ENCODE assay signal across 13 cellular contexts in genomic region chr5:154228696-154229095, GRCh38. TPM values are rescaled to one million over a fixed set of nuclear protein-coding genes. Genes with fewer than 3 reads are reported as not detected.
DNase-seq lines count a peak whose midpoint lies in the region; ATAC-seq, FAIRE-seq and TF ChIP-seq lines count a peak whose summit lies in the region.
"Had no signal": no experiment of that assay in that cellular context is flagged by ENCODE, and none has a peak within 500 bp of the region (broad histone marks: within the 10 kb centered on the region; RNA-seq: fewer than 3 reads in every experiment).

No MANE protein-coding gene starts in this region.

- H3F3A ChIP-seq in PC-9 (ENCODE audit: insufficient read depth, low read depth), result no peaks in the 10 kb centered on the region

- H3K27me3 ChIP-seq in small intestine (ENCODE audit: control insufficient read depth in 2 of 2, insufficient read depth in 2 of 2, low read length in 2 of 2) (no peaks in the 10 kb centered on the region), PC-9 (ENCODE audit: insufficient read depth, low read depth) (no peaks in the 10 kb centered on the region)
- H3K27me3 ChIP-seq: BLaER1 had no signal

- H3K4me1 Mint-ChIP-seq in CD14-positive monocyte, result peaks cover 19% of the 10 kb centered on the region

- CTCF ChIA-PET in PC-9 (lab: Charles Lee), result no interaction called here

- H3K4me3 ChIP-seq in small intestine (ENCODE audit: low read depth in 1 of 2, low read length in 2 of 2), result no peak overlapping the region
- H3K4me3 ChIP-seq in PC-9, result no peak overlapping the region
- H3K4me3 ChIP-seq: BLaER1 had no signal

- no peak overlapping the region for H3K4me2 ChIP-seq in PC-9
- H3K4me2 ChIP-seq: BLaER1 had no signal

- no TSS peak for BruUV-seq in PC-9 (replicated peaks; lab: Mats Ljungman, UMichigan)

- H3K9me3 ChIP-seq in small intestine (ENCODE audit: control insufficient read depth, low read depth) (no peaks in the 10 kb centered on the region), PC-9 (ENCODE audit: insufficient read depth, low read depth) (peaks cover 17% of the 10 kb centered on the region; the same call in 1 of the 2 replicates)

- H3K36me3 Mint-ChIP-seq in CD14-positive monocyte, result peaks cover 17 to 23% of the 10 kb centered on the region in 2 donors

- H3K9me3 Mint-ChIP-seq in CD14-positive monocyte, result peaks cover 11 to 26% (median 17%) of the 10 kb centered on the region in 7 donors

- H3K9me2 ChIP-seq in PC-9 (ENCODE audit: insufficient read depth), result no peaks in the 10 kb centered on the region

- no peaks in the 10 kb centered on the region for H4K20me1 ChIP-seq in PC-9 (ENCODE audit: insufficient read depth)
- H4K20me1 ChIP-seq: BLaER1 had no signal

- H3K79me2 ChIP-seq in PC-9 (ENCODE audit: low read depth), result peaks cover 33% of the 10 kb centered on the region

- H3K27ac Mint-ChIP-seq in CD14-positive monocyte, result peak overlapping the region in 5 of 7 donors; percentile 7 to 75 (median 50)

- no peaks in the 10 kb centered on the region for H3K27me3 Mint-ChIP-seq in CD14-positive monocyte (ENCODE audit: low read depth in 3 of 3)

- peak overlapping the region; percentile 63 to 82 for H3K4me3 Mint-ChIP-seq in CD14-positive monocyte

- intact Hi-C loops in CD14-positive monocyte (cut with micrococcal nuclease), result no loop called here
- intact Hi-C loops in PC-9 (cut with micrococcal nuclease; ENCODE audit: unreplicated experiment), result no loop called here

- H2AFZ ChIP-seq in PC-9, result no peak overlapping the region

- WGBS in small intestine, 3 donors, result 71 to 85% (median 78%) methylated on average over 4 of the region's 4 CpGs

- H3K4me1 ChIP-seq in small intestine (ENCODE audit: control insufficient read depth in 2 of 2, insufficient read depth in 1 of 2, low read depth in 1 of 2, low read length in 1 of 2) (no peaks in the 10 kb centered on the region), PC-9 (replicated peaks; ENCODE audit: insufficient read depth) (no peaks in the 10 kb centered on the region)
- H3K4me1 ChIP-seq: BLaER1 had no signal

- no peak for FAIRE-seq in small intestine (lab: Jason Lieb, UNC)

- no peaks in the 10 kb centered on the region for H3K36me3 ChIP-seq in small intestine (ENCODE audit: control insufficient read depth in 2 of 2, insufficient read depth in 2 of 2, low read length in 2 of 2)
- H3K36me3 ChIP-seq in PC-9 (ENCODE audit: low read depth), result peaks cover 31% of the 10 kb centered on the region

- ATAC-seq in GM18909 (IDR thresholded peaks at IDR 0.05; ENCODE audit: poor library complexity, unreplicated experiment), result peak; percentile 93
- peak; percentile 93 for ATAC-seq in HG02642 (IDR thresholded peaks at IDR 0.05; ENCODE audit: poor library complexity, unreplicated experiment)
- ATAC-seq in HG03558 (IDR thresholded peaks at IDR 0.05; ENCODE audit: extremely low read depth, unreplicated experiment), result peak; percentile 89

- POLR2A ChIA-PET in PC-9 (lab: Charles Lee; ENCODE audit: unreplicated experiment), result no interaction called here

- DNase-seq in CD14-positive monocyte (ENCODE audit: low spot score) (no peak), small intestine (no peak), putamen (ENCODE audit: low spot score) (no peak), NCI-H2029 (lab: John Stamatoyannopoulos, UW) (no peak), PC-9 (no peak)
- DNase-seq: activated gamma-delta T cell treated with Interleukin-2 at 50 U/mL for 16 hours; H7; NCI-H146; stimulated activated CD8-positive, alpha-beta memory T cell treated with anti-CD3 and anti-CD28 coated beads, Interleukin-4, amount 100 ng/mL, for 48 hours had no signal

- no peak for TF ChIP-seq CTCF in CD14-positive monocyte (IDR thresholded peaks at IDR 0.05)
- no peak for TF ChIP-seq CTCF in PC-9 (conservative IDR thresholded peaks at IDR 0.05)

- H3K27ac ChIP-seq in small intestine (ENCODE audit: low read depth in 1 of 2, low read length in 1 of 2) (no peak overlapping the region), PC-9 (no peak overlapping the region)
- H3K27ac ChIP-seq: BLaER1 had no signal

RNA-seq across cellular contexts. Expression of gene GALNT10, which starts 38.2 kb away (rescaled TPM):
- polyA plus RNA-seq in CD14-positive monocyte (1 to 10 TPM; 6.2 to 7.3 TPM), small intestine (10 to 100 TPM in 1 of 3 donors, 1 to 10 TPM in 2; 5.4 to 18.1 (median 6.5) TPM)
- total RNA-seq in PC-9 (2021), result 74.0 and 101 TPM in 2 replicates
